In genomic region chr10:86526606-86527005, GRCh38 we compare ENCODE assay signal across 27 cellular contexts.
"Had no signal": no experiment of that assay in that cellular context is flagged by ENCODE, and none has a peak within 500 bp of the region (broad histone marks: within the 10 kb centered on the region; RNA-seq: fewer than 3 reads in every experiment).

No MANE protein-coding gene starts in this region.

- H3K4me3 Mint-ChIP-seq: activated naive CD8-positive, alpha-beta T cell; nephron progenitor cell; stimulated activated naive CD8-positive, alpha-beta T cell treated with anti-CD3 and anti-CD28 coated beads, Interleukin-15, Interleukin-2, amounts not matched to agents 100 ng/mL and 50 ng/mL, for 24 hours; T-cell; T-helper 2 cell treated with Interferon-gamma antibody and Interleukin-4, amounts not matched to agents 5 μg/mL and 100 μg/mL, for 36 hours; type B pancreatic cell had no signal

- H3K27me3 Mint-ChIP-seq: activated naive CD8-positive, alpha-beta T cell; stimulated activated naive CD8-positive, alpha-beta T cell treated with anti-CD3 and anti-CD28 coated beads, Interleukin-15, Interleukin-2, amounts not matched to agents 100 ng/mL and 50 ng/mL, for 24 hours; T-cell; type B pancreatic cell had no signal

- H3K36me3 Mint-ChIP-seq: activated naive CD8-positive, alpha-beta T cell; T-cell had no signal

- H3K27ac Mint-ChIP-seq: nephron progenitor cell; stimulated activated naive CD8-positive, alpha-beta T cell treated with anti-CD3 and anti-CD28 coated beads, Interleukin-15, Interleukin-2, amounts not matched to agents 100 ng/mL and 50 ng/mL, for 24 hours; T-helper 2 cell treated with Interferon-gamma antibody and Interleukin-4, amounts not matched to agents 5 μg/mL and 100 μg/mL, for 36 hours; type B pancreatic cell had no signal

- H3K36me3 ChIP-seq: gastroesophageal sphincter, pancreas, right atrium auricular region, spleen, thoracic aorta had no signal

- H3K4me2 ChIP-seq: hepatocyte had no signal

- DNase-seq: activated CD4-positive, alpha-beta T cell treated with anti-CD3 and anti-CD28 coated beads for 4 hours; activated CD4-positive, alpha-beta T cell treated with anti-CD3 and anti-CD28 coated beads, Interleukin-2, amount 50 U/mL, for 48 hours; activated CD4-positive, CD25-positive, alpha-beta regulatory T cell; activated CD8-positive, alpha-beta memory T cell treated with anti-CD3 and anti-CD28 coated beads for 24 hours; activated effector memory CD4-positive, alpha-beta T cell treated with Interleukin-2 at 50 U/mL for 16 hours; activated naive CD4-positive, alpha-beta T cell treated with Interleukin-2 at 50 U/mL for 16 hours; anterior cingulate cortex; cerebellar nuclear complex; dorsolateral prefrontal cortex; effector memory CD4-positive, alpha-beta T cell; erythroblast; islet precursor cell; mammary epithelial cell; nephron progenitor cell; nucleus accumbens; pancreas; spleen; T-cell had no signal

- H3K4me3 ChIP-seq: coronary artery, dorsolateral prefrontal cortex, gastroesophageal sphincter, hepatocyte, pancreas, right atrium auricular region, spleen, thoracic aorta had no signal

- ATAC-seq: gastroesophageal sphincter, pancreas, T-cell had no signal

- H2AFZ ChIP-seq: hepatocyte had no signal

- H3K9me3 ChIP-seq: gastroesophageal sphincter, pancreas, right atrium auricular region, spleen, thoracic aorta had no signal

- H3K9me3 Mint-ChIP-seq: nephron progenitor cell; stimulated activated naive CD8-positive, alpha-beta T cell treated with anti-CD3 and anti-CD28 coated beads, Interleukin-15, Interleukin-2, amounts not matched to agents 100 ng/mL and 50 ng/mL, for 24 hours; T-cell; T-helper 2 cell treated with Interferon-gamma antibody and Interleukin-4, amounts not matched to agents 5 μg/mL and 100 μg/mL, for 36 hours; type B pancreatic cell had no signal

- H3K27ac ChIP-seq: coronary artery, dorsolateral prefrontal cortex, gastroesophageal sphincter, hepatocyte, pancreas, right atrium auricular region, spleen, thoracic aorta had no signal

- H3K27me3 ChIP-seq: dorsolateral prefrontal cortex, gastroesophageal sphincter, hepatocyte, pancreas, right atrium auricular region, spleen had no signal
